31 cellular contexts compared by ENCODE assay signal in the genomic region with DNA sequence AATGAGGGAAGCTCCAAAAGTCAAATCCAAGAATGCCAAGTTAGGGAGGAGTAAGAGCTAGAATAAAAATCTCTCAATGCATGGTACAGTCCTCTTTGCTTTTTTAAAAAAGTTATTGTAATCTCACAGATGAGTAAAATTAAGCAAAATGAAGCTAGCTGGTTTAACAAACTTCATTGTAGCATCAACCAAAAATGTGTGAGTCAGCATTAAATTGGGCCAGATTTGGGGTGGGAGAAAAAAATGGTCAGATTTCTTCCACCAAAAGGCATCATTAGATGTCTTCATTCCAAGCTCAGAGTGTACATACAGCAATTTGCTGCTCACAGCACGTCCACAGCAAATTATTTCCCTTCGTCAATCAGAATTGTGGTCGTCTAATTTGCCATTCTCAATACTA.
"Had no signal": no experiment of that assay in that cellular context is flagged by ENCODE, and none has a peak within 500 bp of the region (broad histone marks: within the 10 kb centered on the region; RNA-seq: fewer than 3 reads in every experiment).

No MANE protein-coding gene starts in this region.

- H3K4me3 Mint-ChIP-seq: activated CD4-positive, alpha-beta memory T cell treated with anti-CD3 and anti-CD28 coated beads, Interleukin-2, amount 10 ng/mL, durations not matched to agents 7 days and 5 days; activated CD4-positive, alpha-beta T cell treated with anti-CD3 and anti-CD28 coated beads, Interleukin-2, amount 10 ng/mL, durations not matched to agents 7 days and 5 days; activated naive CD4-positive, alpha-beta T cell treated with anti-CD3 and anti-CD28 coated beads, Interleukin-2, amount 10 ng/mL, durations not matched to agents 7 days and 5 days; activated naive CD8-positive, alpha-beta T cell treated with anti-CD3 and anti-CD28 coated beads, Interleukin-2, amount 10 ng/mL, durations not matched to agents 7 days and 5 days; activated T-cell treated with anti-CD3 and anti-CD28 coated beads, Interleukin-2, amount 50 U/mL, for 24 hours; activated T-cell treated with anti-CD3 and anti-CD28 coated beads, Interleukin-2, amount 50 U/mL, for 72 hours; brain; WTC11 had no signal

- H3K27me3 Mint-ChIP-seq: activated CD4-positive, alpha-beta memory T cell treated with anti-CD3 and anti-CD28 coated beads, Interleukin-2, amount 10 ng/mL, durations not matched to agents 7 days and 5 days; activated CD4-positive, alpha-beta T cell treated with anti-CD3 and anti-CD28 coated beads, Interleukin-2, amount 10 ng/mL, durations not matched to agents 7 days and 5 days; activated naive CD4-positive, alpha-beta T cell treated with anti-CD3 and anti-CD28 coated beads, Interleukin-2, amount 10 ng/mL, durations not matched to agents 7 days and 5 days; activated naive CD8-positive, alpha-beta T cell treated with anti-CD3 and anti-CD28 coated beads, Interleukin-2, amount 10 ng/mL, durations not matched to agents 7 days and 5 days; activated T-cell treated with anti-CD3 and anti-CD28 coated beads, Interleukin-2, amount 50 U/mL, for 24 hours; brain had no signal

- H3K27ac Mint-ChIP-seq: activated CD4-positive, alpha-beta memory T cell treated with anti-CD3 and anti-CD28 coated beads, Interleukin-2, amount 10 ng/mL, durations not matched to agents 7 days and 5 days; activated CD4-positive, alpha-beta T cell treated with anti-CD3 and anti-CD28 coated beads, Interleukin-2, amount 10 ng/mL, durations not matched to agents 7 days and 5 days; activated naive CD4-positive, alpha-beta T cell treated with anti-CD3 and anti-CD28 coated beads, Interleukin-2, amount 10 ng/mL, durations not matched to agents 7 days and 5 days; activated naive CD4-positive, alpha-beta T cell treated with anti-CD3 and anti-CD28 coated beads, Interleukin-2, amount 50 U/mL, for 72 hours; activated naive CD8-positive, alpha-beta T cell treated with anti-CD3 and anti-CD28 coated beads, Interleukin-2, amount 10 ng/mL, durations not matched to agents 7 days and 5 days; activated T-cell treated with anti-CD3 and anti-CD28 coated beads, Interleukin-2, amount 50 U/mL, for 24 hours; activated T-cell treated with anti-CD3 and anti-CD28 coated beads, Interleukin-2, amount 50 U/mL, for 72 hours; brain; WTC11 had no signal

- H3K4me3 ChIP-seq: ascending aorta, breast epithelium, cardiac muscle cell, colonic mucosa, esophagus squamous epithelium, gastrocnemius medialis, heart left ventricle had no signal

- DNase-seq: activated CD4-positive, alpha-beta memory T cell treated with anti-CD3 and anti-CD28 coated beads, Interleukin-2, amount 10 ng/mL, durations not matched to agents 7 days and 5 days; activated CD4-positive, alpha-beta T cell treated with anti-CD3 and anti-CD28 coated beads for 1 hour; activated CD4-positive, alpha-beta T cell treated with anti-CD3 and anti-CD28 coated beads for 4 hours; activated CD4-positive, alpha-beta T cell treated with anti-CD3 and anti-CD28 coated beads, Interleukin-2, amount 10 ng/mL, durations not matched to agents 7 days and 5 days; activated CD4-positive, alpha-beta T cell treated with anti-CD3 and anti-CD28 coated beads, Interleukin-2, amount 50 U/mL, for 4 hours; activated CD8-positive, alpha-beta memory T cell treated with anti-CD3 and anti-CD28 coated beads, Interleukin-2, amount 50 U/mL, for 48 hours; activated gamma-delta T cell; activated naive CD4-positive, alpha-beta T cell; activated naive CD4-positive, alpha-beta T cell treated with anti-CD3 and anti-CD28 coated beads, Interleukin-2, amount 10 ng/mL, durations not matched to agents 7 days and 5 days; activated naive CD8-positive, alpha-beta T cell treated with anti-CD3 and anti-CD28 coated beads, Interleukin-2, amount 10 ng/mL, durations not matched to agents 7 days and 5 days; activated T-cell treated with anti-CD3 and anti-CD28 coated beads for 4 hours; activated T-cell treated with anti-CD3 and anti-CD28 coated beads, Interleukin-2, amount 50 U/mL, for 24 hours; activated T-cell treated with anti-CD3 and anti-CD28 coated beads, Interleukin-2, amount 50 U/mL, for 72 hours; central memory CD4-positive, alpha-beta T cell; cerebellar nuclear complex; colonic mucosa; effector CD8-positive, alpha-beta T cell; esophagus squamous epithelium; foreskin keratinocyte; gastrocnemius medialis; glutamatergic neuron; heart left ventricle; T-helper 2 cell had no signal

- H3K9me3 ChIP-seq: ascending aorta, breast epithelium, colonic mucosa, esophagus squamous epithelium, gastrocnemius medialis, heart left ventricle had no signal

- H3K9me3 Mint-ChIP-seq: brain had no signal

- H3K4me1 Mint-ChIP-seq: activated CD4-positive, alpha-beta memory T cell treated with anti-CD3 and anti-CD28 coated beads, Interleukin-2, amount 10 ng/mL, durations not matched to agents 7 days and 5 days; activated CD4-positive, alpha-beta T cell treated with anti-CD3 and anti-CD28 coated beads, Interleukin-2, amount 10 ng/mL, durations not matched to agents 7 days and 5 days; activated naive CD4-positive, alpha-beta T cell treated with anti-CD3 and anti-CD28 coated beads, Interleukin-2, amount 10 ng/mL, durations not matched to agents 7 days and 5 days; activated naive CD8-positive, alpha-beta T cell treated with anti-CD3 and anti-CD28 coated beads, Interleukin-2, amount 10 ng/mL, durations not matched to agents 7 days and 5 days had no signal

- H3K27ac ChIP-seq: ascending aorta, breast epithelium, cardiac muscle cell, colonic mucosa, epithelial cell of prostate, esophagus squamous epithelium, foreskin keratinocyte, gastrocnemius medialis, heart left ventricle had no signal

- H3K27me3 ChIP-seq: ascending aorta, breast epithelium, cardiac muscle cell, colonic mucosa, esophagus squamous epithelium, foreskin keratinocyte, gastrocnemius medialis, heart left ventricle had no signal

- H3K36me3 ChIP-seq: ascending aorta, breast epithelium, cardiac muscle cell, colonic mucosa, esophagus squamous epithelium, gastrocnemius medialis, heart left ventricle had no signal

- H3K4me1 ChIP-seq: ascending aorta, breast epithelium, colonic mucosa, heart left ventricle had no signal

- FAIRE-seq: endothelial cell of umbilical vein had no signal

- ATAC-seq: activated naive CD4-positive, alpha-beta T cell treated with anti-CD3 and anti-CD28 coated beads, Interleukin-2, amount 50 U/mL, for 72 hours; activated T-cell treated with anti-CD3 and anti-CD28 coated beads, Interleukin-2, amount 50 U/mL, for 72 hours; foreskin keratinocyte; gastrocnemius medialis; heart left ventricle; WTC11 had no signal

- H3K36me3 Mint-ChIP-seq: activated naive CD4-positive, alpha-beta T cell treated with anti-CD3 and anti-CD28 coated beads, Interleukin-2, amount 10 ng/mL, durations not matched to agents 7 days and 5 days; activated naive CD4-positive, alpha-beta T cell treated with anti-CD3 and anti-CD28 coated beads, Interleukin-2, amount 50 U/mL, for 72 hours; activated naive CD8-positive, alpha-beta T cell treated with anti-CD3 and anti-CD28 coated beads, Interleukin-2, amount 10 ng/mL, durations not matched to agents 7 days and 5 days; brain; WTC11 had no signal
